Comparison of ENCODE assay signal across 26 cellular contexts in the genomic region with DNA sequence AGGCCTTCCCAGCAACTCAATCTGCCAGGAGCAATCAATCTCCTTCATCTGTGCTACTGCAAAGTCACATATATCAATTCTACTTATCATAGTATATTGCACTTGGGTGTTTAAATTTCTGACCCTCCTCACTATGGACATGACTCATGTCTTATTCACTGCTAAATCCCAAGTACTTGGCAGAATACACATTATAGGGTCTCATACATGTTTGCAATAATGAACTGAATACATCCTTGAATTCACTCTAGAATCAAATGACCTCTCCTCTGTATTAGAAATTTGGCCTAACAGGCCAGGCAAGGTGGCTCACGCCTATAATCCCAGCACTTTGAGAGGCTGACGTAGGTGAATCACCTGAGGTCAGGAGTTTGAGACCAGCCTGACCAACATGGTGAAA. TPM values are rescaled to one million over a fixed set of nuclear protein-coding genes. Genes with fewer than 3 reads are reported as not detected.
DNase-seq lines count a peak whose midpoint lies in the region; ATAC-seq, FAIRE-seq and TF ChIP-seq lines count a peak whose summit lies in the region.
"Had no signal": no experiment of that assay in that cellular context is flagged by ENCODE, and none has a peak within 500 bp of the region (broad histone marks: within the 10 kb centered on the region; RNA-seq: fewer than 3 reads in every experiment).

No MANE protein-coding gene starts in this region.

- H3K9ac ChIP-seq in fibroblast of lung (ENCODE audit: insufficient read depth, low read length), result no peak overlapping the region
- H3K9ac ChIP-seq: BLaER1 treated with 17β-estradiol and CSF1 and Interleukin-3, amounts not matched to agents 10 nM and 100 nM had no signal

- DNase-seq in ELR (ENCODE audit: low read depth) (peak; percentile 35), M059J (ENCODE audit: low read depth) (peak; percentile 3), bronchial epithelial cell (ENCODE audit: low read depth) (peak; percentile 33), fibroblast of lung (ENCODE audit: low read depth in 2 of 2) (peak; percentile 24 to 39), dermis blood vessel endothelial cell (no peak), amygdala (lab: John Stamatoyannopoulos, UW) (no peak)
- DNase-seq: AML-193; CD4-positive, alpha-beta T cell; COR-L47; GF-D8; NCI-H1105 treated with DMSO at 0.1 percent for 48 hours; NCI-H146; NCI-H1930; NCI-H2107; NCI-H446; NCI-H524 treated with DMSO at 0.1 percent for 48 hours; NCI-H774; SJCRH30; T-cell had no signal

- peaks cover 5% of the 10 kb centered on the region for H3K79me2 ChIP-seq in fibroblast of lung (ENCODE audit: control insufficient read depth, insufficient read depth, low read length)

- no peak for ATAC-seq in GM18511 (IDR thresholded peaks at IDR 0.05; ENCODE audit: unreplicated experiment)
- no peak for ATAC-seq in GM18861 (IDR thresholded peaks at IDR 0.05; ENCODE audit: unreplicated experiment)
- ATAC-seq: Right ventricle myocardium inferior, T-cell had no signal

- H3K27ac ChIP-seq in fibroblast of lung (ENCODE audit: insufficient read depth, low read length), result no peak overlapping the region
- H3K27ac ChIP-seq: BLaER1 treated with 17β-estradiol and CSF1 and Interleukin-3, amounts not matched to agents 10 nM and 100 nM; SJCRH30 had no signal

- no peak overlapping the region for H3K4me2 ChIP-seq in fibroblast of lung (ENCODE audit: extremely low read depth, insufficient read depth, low read length)
- H3K4me2 ChIP-seq: BLaER1 treated with 17β-estradiol and CSF1 and Interleukin-3, amounts not matched to agents 10 nM and 100 nM had no signal

- no peaks in the 10 kb centered on the region for H3K27me3 ChIP-seq in bronchial epithelial cell (ENCODE audit: control insufficient read depth, insufficient read depth, low read length)
- no peaks in the 10 kb centered on the region for H3K27me3 ChIP-seq in fibroblast of lung (ENCODE audit: control insufficient read depth, insufficient read depth, low read length)
- H3K27me3 ChIP-seq: BLaER1 treated with 17β-estradiol and CSF1 and Interleukin-3, amounts not matched to agents 10 nM and 100 nM; SJCRH30 had no signal

- H3K4me1 ChIP-seq in fibroblast of lung (ENCODE audit: control insufficient read depth, extremely low read depth, insufficient read depth, low read length), result no peaks in the 10 kb centered on the region
- H3K4me1 ChIP-seq: SJCRH30 had no signal

- FAIRE-seq in bronchial epithelial cell (lab: Jason Lieb, UNC), result no peak
- FAIRE-seq: A204.1, GM12892, H54 had no signal

- H2AFZ ChIP-seq in fibroblast of lung (ENCODE audit: low read length), result no peak overlapping the region

- H3K4me3 ChIP-seq in bronchial epithelial cell (ENCODE audit: low read depth, low read length) (no peak overlapping the region), fibroblast of lung (replicated peaks in 1 of 4; ENCODE audit: control extremely low read depth in 1 of 4, insufficient read depth in 1 of 4, low read depth in 3 of 4, low read length in 4 of 4) (no peak overlapping the region)
- H3K4me3 ChIP-seq: BLaER1 treated with 17β-estradiol and CSF1 and Interleukin-3, amounts not matched to agents 10 nM and 100 nM; SJCRH30 had no signal

- H3K36me3 ChIP-seq in bronchial epithelial cell (ENCODE audit: control insufficient read depth, insufficient read depth, low read length) (peaks cover 2% of the 10 kb centered on the region), fibroblast of lung (ENCODE audit: control insufficient read depth, insufficient read depth, low read length) (peaks cover 4% of the 10 kb centered on the region)

- H4K20me1 ChIP-seq in fibroblast of lung (ENCODE audit: control insufficient read depth, extremely low read depth, insufficient read depth, low read length), result no peaks in the 10 kb centered on the region
- H4K20me1 ChIP-seq: BLaER1 treated with 17β-estradiol and CSF1 and Interleukin-3, amounts not matched to agents 10 nM and 100 nM had no signal

- H3K9me3 ChIP-seq in fibroblast of lung (ENCODE audit: control insufficient read depth, insufficient read depth, low read depth, low read length), result no peaks in the 10 kb centered on the region
- H3K9me3 ChIP-seq: SJCRH30 had no signal

- TF ChIP-seq CTCF in bronchial epithelial cell (IDR thresholded peaks at IDR 0.05; ENCODE audit: insufficient read depth, low read length, severe bottlenecking) (no peak), fibroblast of lung (conservative IDR thresholded peaks at IDR 0.05 in 1 of 2, IDR thresholded peaks at IDR 0.05 in 1 of 2; ENCODE audit: low read depth in 1 of 2, low read length in 2 of 2) (no peak)

RNA-seq across cellular contexts. Expression of gene MCEE, which starts 7.1 kb away (rescaled TPM):
- total RNA-seq in M059J (2014; rRNA removed; shearing (Covaris generic)), result 16.5 and 17.7 TPM in 2 replicates
- 6.1 and 12.8 TPM in 2 replicates for total RNA-seq in bronchial epithelial cell
- total RNA-seq in fibroblast of lung, result 13.4 and 18.8 TPM in 2 replicates
- 10.3 and 18.8 TPM in 2 replicates for polyA plus RNA-seq in fibroblast of lung
- 11.0 and 18.8 TPM in 2 replicates for polyA plus RNA-seq in fibroblast of lung (2012)
- polyA minus RNA-seq in fibroblast of lung (ENCODE audit: low replicate concordance), result 1.1 TPM in 1 of 2 replicates, not detected in the other
- total RNA-seq in dermis blood vessel endothelial cell, result 9.7 and 14.0 TPM in 2 replicates

RNA-seq across cellular contexts. Expression of gene MPHOSPH10, which starts 7.5 kb away (rescaled TPM):
- 14.1 and 20.7 TPM in 2 replicates for total RNA-seq in M059J (2014; rRNA removed; shearing (Covaris generic))
- 11.4 and 12.1 TPM in 2 replicates for total RNA-seq in bronchial epithelial cell
- 14.7 and 19.3 TPM in 2 replicates for total RNA-seq in fibroblast of lung
- polyA plus RNA-seq in fibroblast of lung, result 23.8 and 26.2 TPM in 2 replicates
- 19.6 and 21.4 TPM in 2 replicates for polyA plus RNA-seq in fibroblast of lung (2012)
- 0.27 and 0.78 TPM in 2 replicates for polyA minus RNA-seq in fibroblast of lung (ENCODE audit: low replicate concordance)
- total RNA-seq in dermis blood vessel endothelial cell, result 17.4 and 18.9 TPM in 2 replicates

RNA-seq across cellular contexts. Expression of gene NAGK, which starts 54.5 kb away (rescaled TPM):
- 87.0 and 87.7 TPM in 2 replicates for total RNA-seq in M059J (2014; rRNA removed; shearing (Covaris generic))
- total RNA-seq in bronchial epithelial cell, result 31.3 and 75.0 TPM in 2 replicates
- 46.5 and 50.4 TPM in 2 replicates for total RNA-seq in fibroblast of lung
- polyA plus RNA-seq in fibroblast of lung, result 121 and 136 TPM in 2 replicates
- 121 and 138 TPM in 2 replicates for polyA plus RNA-seq in fibroblast of lung (2012)
- 93.0 and 97.4 TPM in 2 replicates for polyA minus RNA-seq in fibroblast of lung (ENCODE audit: low replicate concordance)
- 46.5 and 61.1 TPM in 2 replicates for total RNA-seq in dermis blood vessel endothelial cell

Comparison
In these comparisons a context has a peak if more than half of its experiments do, and no peak if none do; other contexts are left out.
1. DNase-seq: peak in ELR (single experiment), M059J (single experiment), bronchial epithelial cell (single experiment) and fibroblast of lung (2 of 2); none in dermis blood vessel endothelial cell (single experiment) and amygdala (0 of 56).